8 cellular contexts compared by ENCODE assay signal in the genomic region with DNA sequence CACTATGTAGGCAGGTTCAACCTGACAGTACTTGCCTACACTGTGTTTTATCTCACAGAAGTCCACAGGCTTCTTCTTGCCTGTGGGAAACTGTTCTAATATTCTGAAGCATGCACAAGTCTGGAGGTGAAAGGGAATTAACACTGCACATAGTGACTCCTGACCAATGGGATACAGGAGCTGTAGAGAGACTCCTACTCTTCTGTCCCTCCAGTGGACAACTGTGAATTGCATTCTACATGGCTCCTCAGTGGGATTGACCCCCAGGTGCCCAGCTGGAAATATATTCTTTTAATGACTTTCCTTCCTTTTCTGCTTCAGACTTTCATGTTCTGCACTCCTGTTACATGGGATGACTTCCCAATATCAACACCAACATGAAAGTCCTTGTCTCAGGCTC.
A peak's percentile ranks its signal among the peaks of the same experiment; 100 is the strongest.
DNase-seq lines count a peak whose midpoint lies in the region; ATAC-seq and TF ChIP-seq lines count a peak whose summit lies in the region.

No MANE protein-coding gene starts in this region.

- no peak overlapping the region for H3K27ac ChIP-seq in 22Rv1

- TF ChIP-seq POLR2A in NB4 (IDR thresholded peaks at IDR 0.05; ENCODE audit: extremely low read depth, insufficient read length), result no peak

- peak; percentile 45 for ATAC-seq in GM18520 (IDR thresholded peaks at IDR 0.05; ENCODE audit: unreplicated experiment)

- no peak overlapping the region for H3K4me3 ChIP-seq in NB4 (ENCODE audit: low read depth, low read length)

- DNase-seq in NB4 (ENCODE audit: low read depth) (peak; percentile 17), fibroblast of gingiva (ENCODE audit: low read depth) (peak; percentile 3), NCI-H146 treated with DMSO at 0.1 percent for 48 hours (lab: John Stamatoyannopoulos, UW; ENCODE audit: unreplicated experiment) (no peak)
- no peak for DNase-seq in stimulated activated CD4-positive, alpha-beta T cell treated with anti-CD3 and anti-CD28 coated beads, Interleukin-4, amount 100 ng/mL, for 4 hours
- no peak for DNase-seq in central memory CD4-positive, alpha-beta T cell
- DNase-seq in activated CD4-positive, CD25-positive, alpha-beta regulatory T cell (lab: John Stamatoyannopoulos, UW), result no peak

- peak; percentile 33; the same call in 1 of the 2 replicates for TF ChIP-seq CTCF in 22Rv1 (IDR thresholded peaks at IDR 0.05)
- no peak for TF ChIP-seq CTCF in NB4 (IDR thresholded peaks at IDR 0.05; ENCODE audit: low read depth, low read length)

Comparison
In these comparisons a context has a peak if more than half of its experiments do, and no peak if none do; other contexts are left out.
1. DNase-seq: peak in NB4 (single experiment) and fibroblast of gingiva (single experiment); none in stimulated activated CD4-positive, alpha-beta T cell treated with anti-CD3 and anti-CD28 coated beads, Interleukin-4, amount 100 ng/mL, for 4 hours (0 of 2), central memory CD4-positive, alpha-beta T cell (single experiment), NCI-H146 treated with DMSO at 0.1 percent for 48 hours (single experiment) and activated CD4-positive, CD25-positive, alpha-beta regulatory T cell (0 of 4).